ENCODE assay signal across 8 cellular contexts in genomic region chr4:12633058-12633651, GRCh38.
A peak's percentile ranks its signal among the peaks of the same experiment; 100 is the strongest.
DNase-seq lines count a peak whose midpoint lies in the region; ATAC-seq and TF ChIP-seq lines count a peak whose summit lies in the region.

No MANE protein-coding gene starts in this region.

- no peak overlapping the region for H3K27ac ChIP-seq in esophagus muscularis mucosa (replicated peaks in 1 of 4)

- intact Hi-C loops in esophagus muscularis mucosa (cut with DNase I), result no loop called here

- DNase-seq in DMS53 (lab: John Stamatoyannopoulos, UW), result peak; percentile 94
- peak; percentile 14 for DNase-seq in HS-5 (ENCODE audit: low read depth)
- DNase-seq in NT2/D1 (ENCODE audit: low read depth, low spot score), result peak; percentile 86
- DNase-seq in activated T-cell treated with anti-CD3 and anti-CD28 coated beads for 1 hour (ENCODE audit: low read depth), result peak; percentile 58
- no peak for DNase-seq in esophagus muscularis mucosa (ENCODE audit: extremely low spot score)
- peak; percentile 15 to 64 (median 41) for DNase-seq in stimulated activated naive CD4-positive, alpha-beta T cell (lab: John Stamatoyannopoulos, UW)

- H3K9ac ChIP-seq in NT2/D1 (ENCODE audit: insufficient read length, low read depth), result no peak overlapping the region

- H3K4me3 ChIP-seq in NT2/D1 (ENCODE audit: insufficient read length, low read depth), result no peak overlapping the region
- no peak overlapping the region for H3K4me3 ChIP-seq in esophagus muscularis mucosa

- H3K27me3 ChIP-seq in NT2/D1 (ENCODE audit: insufficient read depth, insufficient read length) (no peaks in the 10 kb centered on the region), esophagus muscularis mucosa (no peaks in the 10 kb centered on the region)

- H3K4me1 ChIP-seq in NT2/D1 (ENCODE audit: insufficient read depth, insufficient read length), result no peaks in the 10 kb centered on the region
- no peaks in the 10 kb centered on the region for H3K4me1 ChIP-seq in esophagus muscularis mucosa

- no peak for TF ChIP-seq POLR2A in esophagus muscularis mucosa (IDR thresholded peaks at IDR 0.05; ENCODE audit: low read depth)

- WGBS in esophagus muscularis mucosa, result 10% methylated on average over 15 of the region's 15 CpGs

- H3K4me1 Mint-ChIP-seq in nephron, result no peaks in the 10 kb centered on the region

- no peak overlapping the region for H3K4me3 Mint-ChIP-seq in nephron

- H3K27me3 Mint-ChIP-seq in nephron (ENCODE audit: low read depth), result peaks cover 13% of the 10 kb centered on the region

- peaks cover 16% of the 10 kb centered on the region for H3K9me3 Mint-ChIP-seq in nephron

- no peak overlapping the region for H3K27ac Mint-ChIP-seq in nephron

- no peaks in the 10 kb centered on the region for H3K36me3 Mint-ChIP-seq in nephron (ENCODE audit: low read depth)

- TF ChIP-seq EP300 in esophagus muscularis mucosa (IDR thresholded peaks at IDR 0.05), result no peak

- ATAC-seq in GM21515 (IDR thresholded peaks at IDR 0.05; ENCODE audit: unreplicated experiment), result peak; percentile 98

- TF ChIP-seq CTCF in esophagus muscularis mucosa (IDR thresholded peaks at IDR 0.05), result peak; percentile 71 to 88 (median 71)
- TF ChIP-seq CTCF in nephron (IDR thresholded peaks at IDR 0.05; ENCODE audit: unreplicated experiment in 3 of 3), result peak; percentile 95 to 97 (median 95)

- H3K9me3 ChIP-seq in NT2/D1 (ENCODE audit: insufficient read depth, low read length), result peaks cover 5% of the 10 kb centered on the region
- no peaks in the 10 kb centered on the region for H3K9me3 ChIP-seq in esophagus muscularis mucosa

- no peaks in the 10 kb centered on the region for H3K36me3 ChIP-seq in NT2/D1 (ENCODE audit: insufficient read depth, insufficient read length, low read length)
- H3K36me3 ChIP-seq in esophagus muscularis mucosa, result no peaks in the 10 kb centered on the region
